In genomic region chr2:60292242-60292641, GRCh38 we compare ENCODE assay signal across 20 cellular contexts.
DNase-seq lines count a peak whose midpoint lies in the region; ATAC-seq, FAIRE-seq and TF ChIP-seq lines count a peak whose summit lies in the region.
"Had no signal": no experiment of that assay in that cellular context is flagged by ENCODE, and none has a peak within 500 bp of the region (broad histone marks: within the 10 kb centered on the region; RNA-seq: fewer than 3 reads in every experiment).

No MANE protein-coding gene starts in this region.

- in situ Hi-C loops in GM12878 (cut with MboI) = no loop called here

- 51% methylated on average over 3 of the region's 3 CpGs for WGBS in GM12878 (ENCODE audit: insufficient coverage, insufficient replicate concordance, low lambda C conversion rate, missing lambda C conversion rate)

- no peaks in the 10 kb centered on the region for H3K36me3 ChIP-seq in GM12878 (ENCODE audit: control insufficient read depth in 2 of 2, insufficient read depth in 2 of 2, low read length in 1 of 2)
- H3K36me3 ChIP-seq: BLaER1 treated with 17β-estradiol and CSF1 and Interleukin-3, amounts not matched to agents 10 nM and 100 nM; HAP-1 had no signal

- H3K9ac ChIP-seq in GM12878 (ENCODE audit: control insufficient read depth, insufficient read depth, low read length) = no peak overlapping the region
- H3K9ac ChIP-seq: BLaER1 treated with 17β-estradiol and CSF1 and Interleukin-3, amounts not matched to agents 10 nM and 100 nM; GM23248 had no signal

- no peak for FAIRE-seq in GM12878 (lab: Jason Lieb, UNC)
- FAIRE-seq: GM12891, HepG2 had no signal

- no peak overlapping the region for H3K27ac ChIP-seq in GM12878 (ENCODE audit: control insufficient read depth, insufficient read depth)
- H3K27ac ChIP-seq: BLaER1 treated with 17β-estradiol and CSF1 and Interleukin-3, amounts not matched to agents 10 nM and 100 nM; GM23248 had no signal

- no peak for TF ChIP-seq CTCF in GM12878 (IDR thresholded peaks at IDR 0.05 in 2 of 3, conservative IDR thresholded peaks at IDR 0.05 in 1 of 3; ENCODE audit: control insufficient read depth in 2 of 3, extremely low read depth in 1 of 3, insufficient read depth in 1 of 3, low read depth in 3 of 3, low read length in 3 of 3)

- SMC1A ChIA-PET in GM12878 (lab: Charles Lee; ENCODE audit: uncharacterized antibody, unreplicated experiment) = interaction anchor here (0.7 kb wide), 1 partner anchor 13 kb away, joined by 3 read pairs; no protein-coding TSS in a partner anchor

- H2AFZ ChIP-seq in GM12878 (ENCODE audit: control insufficient read depth, low read depth, low read length) = no peak overlapping the region
- H2AFZ ChIP-seq: GM23248 had no signal

- no peaks in the 10 kb centered on the region; the same call in 2 of the 3 replicates for H3K9me3 ChIP-seq in GM12878 (replicated peaks; ENCODE audit: control insufficient read depth, insufficient read depth, low read length)
- H3K9me3 ChIP-seq: BLaER1 treated with 17β-estradiol and CSF1 and Interleukin-3, amounts not matched to agents 10 nM and 100 nM; HAP-1 had no signal

- no peak for TF ChIP-seq POLR2A in GM18505 (IDR thresholded peaks at IDR 0.05; ENCODE audit: borderline replicate concordance, extremely low read depth, insufficient read depth, insufficient read length)
- TF ChIP-seq POLR2A in GM12878 (IDR thresholded peaks at IDR 0.05; ENCODE audit: low read depth, low read length) = no peak

- no peaks in the 10 kb centered on the region; a peak in 1 of 4 replicates for H3K27me3 ChIP-seq in GM12878 (replicated peaks in 1 of 2; ENCODE audit: control insufficient read depth in 2 of 2, insufficient read depth in 2 of 2, low read length in 1 of 2)
- H3K27me3 ChIP-seq: BLaER1 treated with 17β-estradiol and CSF1 and Interleukin-3, amounts not matched to agents 10 nM and 100 nM had no signal

- H3K79me2 ChIP-seq in GM12878 (ENCODE audit: control insufficient read depth, insufficient read depth, low read length) = no peaks in the 10 kb centered on the region

- POLR2A ChIA-PET in GM12878 (lab: Charles Lee) = no interaction called here

- CTCF ChIA-PET in GM12878 (lab: Yijun Ruan, JAX) = no interaction called here

- RAD21 ChIA-PET in GM12878 (lab: Charles Lee; ENCODE audit: unreplicated experiment) = no interaction called here

- no peak overlapping the region for H3K4me2 ChIP-seq in GM12878 (ENCODE audit: control insufficient read depth, insufficient read depth)
- H3K4me2 ChIP-seq: BLaER1 treated with 17β-estradiol and CSF1 and Interleukin-3, amounts not matched to agents 10 nM and 100 nM had no signal

- ATAC-seq in GM18505 (IDR thresholded peaks at IDR 0.05; ENCODE audit: unreplicated experiment) (peak; percentile 70), GM18868 (IDR thresholded peaks at IDR 0.05; ENCODE audit: unreplicated experiment) (peak; percentile 57), HG02852 (IDR thresholded peaks at IDR 0.05; ENCODE audit: unreplicated experiment) (peak; percentile 72), GM12878 (no peak), HG03196 (IDR thresholded peaks at IDR 0.05; ENCODE audit: unreplicated experiment) (no peak)
- ATAC-seq: CD8-positive, alpha-beta T cell; HepG2 had no signal

- BruUV-seq in GM12878 (replicated peaks; lab: Mats Ljungman, UMichigan) = no TSS peak

- TF ChIP-seq EP300 in GM12878 (IDR thresholded peaks at IDR 0.05; ENCODE audit: borderline replicate concordance in 1 of 2, control insufficient read depth in 1 of 2, low read depth in 2 of 2, low read length in 2 of 2) = no peak

- no peak for TF ChIP-seq RAD21 in GM12878 (IDR thresholded peaks at IDR 0.05; ENCODE audit: insufficient read depth, low read depth, low read length)

- H3K4me1 ChIP-seq in GM12878 (ENCODE audit: control insufficient read depth, insufficient read depth, low read length) = no peaks in the 10 kb centered on the region
- H3K4me1 ChIP-seq: HAP-1 had no signal

- DNase-seq in GM12878 (ENCODE audit: low read depth, low spot score) (no peak), cardiac septum (ENCODE audit: low spot score) (no peak), iPS-NIHi7 (ENCODE audit: extremely low spot score) (no peak)
- no peak for DNase-seq in stimulated activated CD4-positive, alpha-beta T cell treated with anti-CD3 and anti-CD28 coated beads, Interleukin-2, amount 100 ng/mL, for 24 hours
- DNase-seq: 8988T; Calu3; CD8-positive, alpha-beta T cell; DND-41; EL; GM23248; Karpas-422; KBM-7 had no signal

- intact Hi-C loops in GM12878 (cut with micrococcal nuclease; ENCODE audit: unreplicated experiment) = no loop called here
- intact Hi-C loops in cardiac septum (cut with DNase I) = no loop called here

- H4K20me1 ChIP-seq in GM12878 (ENCODE audit: control insufficient read depth, insufficient read depth) = no peaks in the 10 kb centered on the region
- H4K20me1 ChIP-seq: BLaER1 treated with 17β-estradiol and CSF1 and Interleukin-3, amounts not matched to agents 10 nM and 100 nM had no signal

- H3K4me3 ChIP-seq in GM12878 = no peak overlapping the region
- H3K4me3 ChIP-seq: BLaER1 treated with 17β-estradiol and CSF1 and Interleukin-3, amounts not matched to agents 10 nM and 100 nM; GM23248; HAP-1 had no signal

TF ChIP-seq in GM12878, 131 proteins besides CTCF, POLR2A, EP300 and RAD21:
- no peak for TF ChIP-seq CBX3 (IDR thresholded peaks at IDR 0.05; ENCODE audit: borderline replicate concordance, low read depth)
- TF ChIP-seq TCF3 (IDR thresholded peaks at IDR 0.05; ENCODE audit: borderline replicate concordance, insufficient read depth, low read depth, low read length) = 0 out of 2 replicates have a peak, but pooled peaks have one; percentile 43

Comparison
In these comparisons a context has a peak if more than half of its experiments do, and no peak if none do; other contexts are left out.
1. ATAC-seq: peak in GM18505 (single experiment), GM18868 (single experiment) and HG02852 (single experiment); none in GM12878 (single experiment) and HG03196 (single experiment).